In the genomic region with DNA sequence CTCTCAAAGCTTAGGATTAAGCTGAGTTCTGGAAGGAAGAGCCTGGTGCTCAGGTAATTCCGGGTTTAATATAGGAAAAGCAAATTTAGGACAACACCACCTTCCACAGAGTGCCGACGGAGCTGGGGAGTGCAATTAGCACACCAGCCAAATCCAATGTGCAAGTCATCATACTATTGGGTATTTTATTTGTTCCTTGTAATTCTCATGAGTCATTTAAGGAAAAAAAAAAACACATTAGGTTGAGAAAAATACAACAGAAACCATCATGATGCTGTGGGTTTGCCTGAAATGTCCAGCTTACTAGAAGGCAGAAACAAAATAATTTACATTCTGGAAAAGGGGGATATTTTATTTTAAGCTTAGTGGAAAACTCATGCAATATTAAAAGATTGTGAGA, we compare ENCODE assay signal across 18 cellular contexts.
"Had no signal": no experiment of that assay in that cellular context is flagged by ENCODE, and none has a peak within 500 bp of the region (broad histone marks: within the 10 kb centered on the region; RNA-seq: fewer than 3 reads in every experiment).

No MANE protein-coding gene starts in this region.

- H3K27ac ChIP-seq: breast epithelium had no signal

- H3K9me3 Mint-ChIP-seq: activated naive CD4-positive, alpha-beta T cell treated with anti-CD3 and anti-CD28 coated beads, Interleukin-2, amount 50 U/mL, for 24 hours; activated T-cell treated with anti-CD3 and anti-CD28 coated beads, Interleukin-2, amount 50 U/mL, for 24 hours; stimulated activated naive CD8-positive, alpha-beta T cell treated with anti-CD3 and anti-CD28 coated beads, Interleukin-15, Interleukin-2, amounts not matched to agents 100 ng/mL and 50 ng/mL, for 24 hours had no signal

- H3K4me1 ChIP-seq: breast epithelium had no signal

- FAIRE-seq: colon had no signal

- H3K4me3 Mint-ChIP-seq: activated naive CD4-positive, alpha-beta T cell treated with anti-CD3 and anti-CD28 coated beads, Interleukin-2, amount 50 U/mL, for 24 hours; activated T-cell treated with anti-CD3 and anti-CD28 coated beads, Interleukin-2, amount 50 U/mL, for 24 hours; naive thymus-derived CD8-positive, alpha-beta T cell; stimulated activated naive CD8-positive, alpha-beta T cell treated with anti-CD3 and anti-CD28 coated beads, Interleukin-15, Interleukin-2, amounts not matched to agents 100 ng/mL and 50 ng/mL, for 24 hours had no signal

- H3K36me3 Mint-ChIP-seq: activated naive CD4-positive, alpha-beta T cell treated with anti-CD3 and anti-CD28 coated beads, Interleukin-2, amount 50 U/mL, for 24 hours; naive thymus-derived CD8-positive, alpha-beta T cell had no signal

- ATAC-seq: left colon; naive thymus-derived CD8-positive, alpha-beta T cell; sciatic nerve had no signal

- H3K9me3 ChIP-seq: breast epithelium had no signal

- H3K36me3 ChIP-seq: breast epithelium had no signal

- DNase-seq: activated CD4-positive, alpha-beta T cell treated with anti-CD3 and anti-CD28 coated beads, Interleukin-2, amount 50 U/mL, for 4 hours; activated CD4-positive, CD25-positive, alpha-beta regulatory T cell treated with anti-CD3 and anti-CD28 coated beads, Interleukin-2, amount 50 U/mL, for 72 hours; activated effector memory CD4-positive, alpha-beta T cell treated with Interleukin-2 at 50 U/mL for 16 hours; activated T-cell treated with anti-CD3 and anti-CD28 coated beads, Interleukin-2, amount 50 U/mL, for 24 hours; amniotic stem cell; glutamatergic neuron; left colon; naive thymus-derived CD8-positive, alpha-beta T cell; occipital lobe; stimulated activated CD4-positive, alpha-beta T cell treated with anti-CD3 and anti-CD28 coated beads, Interleukin-12 subunit alpha, Interleukin-12 subunit beta, amount 100 ng/mL, for 4 hours; stimulated activated CD4-positive, alpha-beta T cell treated with anti-CD3 and anti-CD28 coated beads, Interleukin-4, amount 100 ng/mL, for 24 hours; T-helper 9 cell had no signal

- H3K4me1 Mint-ChIP-seq: activated naive CD4-positive, alpha-beta T cell treated with anti-CD3 and anti-CD28 coated beads, Interleukin-2, amount 50 U/mL, for 24 hours; naive thymus-derived CD8-positive, alpha-beta T cell had no signal

- H3K27me3 ChIP-seq: breast epithelium had no signal

- H3K4me3 ChIP-seq: breast epithelium, lung had no signal

- H3K27ac Mint-ChIP-seq: activated naive CD4-positive, alpha-beta T cell treated with anti-CD3 and anti-CD28 coated beads, Interleukin-2, amount 50 U/mL, for 24 hours; activated T-cell treated with anti-CD3 and anti-CD28 coated beads, Interleukin-2, amount 50 U/mL, for 24 hours; naive thymus-derived CD8-positive, alpha-beta T cell; stimulated activated naive CD8-positive, alpha-beta T cell treated with anti-CD3 and anti-CD28 coated beads, Interleukin-15, Interleukin-2, amounts not matched to agents 100 ng/mL and 50 ng/mL, for 24 hours had no signal

- H3K27me3 Mint-ChIP-seq: activated naive CD4-positive, alpha-beta T cell treated with anti-CD3 and anti-CD28 coated beads, Interleukin-2, amount 50 U/mL, for 24 hours; activated T-cell treated with anti-CD3 and anti-CD28 coated beads, Interleukin-2, amount 50 U/mL, for 24 hours; stimulated activated naive CD8-positive, alpha-beta T cell treated with anti-CD3 and anti-CD28 coated beads, Interleukin-15, Interleukin-2, amounts not matched to agents 100 ng/mL and 50 ng/mL, for 24 hours had no signal
